8 cellular contexts compared by ENCODE assay signal in genomic region chr9:36991516-36992134, GRCh38. TPM values are rescaled to one million over a fixed set of nuclear protein-coding genes. Genes with fewer than 3 reads are reported as not detected.
DNase-seq lines count a peak whose midpoint lies in the region; ATAC-seq and TF ChIP-seq lines count a peak whose summit lies in the region.

No MANE protein-coding gene starts in this region.

- DNase-seq in heart right ventricle (no peak), cardiac septum (ENCODE audit: low spot score) (no peak), Panc1 (ENCODE audit: low read depth, low spot score) (peak; percentile 47), epithelial cell of esophagus (ENCODE audit: low read depth) (peak; percentile 52), epidermal melanocyte (ENCODE audit: insufficient read length, low spot score) (no peak), heart left ventricle (no peak)
- peak; percentile 30 for DNase-seq in stimulated activated CD4-positive, alpha-beta T cell treated with anti-CD3 and anti-CD28 coated beads, Interleukin-4, amount 100 ng/mL, for 24 hours

- no TSS peak for BruUV-seq in Panc1 (replicated peaks; lab: Mats Ljungman, UMichigan)

- H3K4me1 ChIP-seq in heart right ventricle (peaks cover 0 to 12% (median 3%) of the 10 kb centered on the region in 9 donors), Panc1 (ENCODE audit: control insufficient read depth, insufficient read depth, low read length) (peaks cover 4% of the 10 kb centered on the region), heart left ventricle (peaks cover 0 to 5% (median under 1%) of the 10 kb centered on the region in 12 donors)

- ATAC-seq in heart right ventricle (no peak), Panc1 (peak; percentile 70), GM21717 (IDR thresholded peaks at IDR 0.05; ENCODE audit: unreplicated experiment) (no peak), heart left ventricle (no peak)

- no peak for TF ChIP-seq POLR2A in heart left ventricle (IDR thresholded peaks at IDR 0.05)

- WGBS in heart right ventricle, 2 donors: 10 to 13% methylated on average over 6 of the region's 6 CpGs
- WGBS in heart left ventricle, 4 donors: 8 to 13% (median 11%) methylated on average over 6 of the region's 6 CpGs

- in situ Hi-C loops in Panc1 (cut with HindIII; ENCODE audit: low pct_unique_long_range_greater_than_20kb, low sequenced_read_pairs): no loop called here

- intact Hi-C loops in heart right ventricle (cut with DNase I): loop anchor here in 2 of 10 donors (10.0 kb wide), 1 partner anchor 273 kb away; no protein-coding TSS in a partner anchor
- intact Hi-C loops in cardiac septum (cut with DNase I): no loop called here
- intact Hi-C loops in Panc1 (cut with micrococcal nuclease; ENCODE audit: unreplicated experiment): loop anchor here (1.0 to 10.0 kb wide), 5 partner anchors 73 to 273 kb away; partner anchors contain the start of gene ZCCHC7
- intact Hi-C loops in heart left ventricle (cut with DNase I): loop anchor here in 3 of 10 donors (5.0 to 10.0 kb wide), 2 partner anchors 51 to 273 kb away; no protein-coding TSS in a partner anchor

- H3K27me3 ChIP-seq in heart right ventricle (peaks cover 3 to 90% (median 73%) of the 10 kb centered on the region in 7 donors), Panc1 (ENCODE audit: control insufficient read depth, insufficient read depth, low read length) (peaks cover 6% of the 10 kb centered on the region), heart left ventricle (peaks cover 15 to 86% (median 45%) of the 10 kb centered on the region in 9 donors)

- no peak overlapping the region for H3K4me3 ChIP-seq in heart right ventricle
- H3K4me3 ChIP-seq in Panc1 (ENCODE audit: low read depth in 2 of 2, low read length in 2 of 2): no peak overlapping the region
- H3K4me3 ChIP-seq in epithelial cell of esophagus (ENCODE audit: low read length): no peak overlapping the region
- H3K4me3 ChIP-seq in heart left ventricle: no peak overlapping the region

- TF ChIP-seq CTCF in heart right ventricle (IDR thresholded peaks at IDR 0.05) (peak in 6 of 9 donors; percentile 7 to 49 (median 25)), Panc1 (IDR thresholded peaks at IDR 0.05) (no peak), epithelial cell of esophagus (IDR thresholded peaks at IDR 0.05; ENCODE audit: insufficient read depth, low read depth, low read length, missing control alignments) (peak; percentile 84), heart left ventricle (IDR thresholded peaks at IDR 0.05) (peak in 6 of 12 donors; percentile 16 to 31 (median 23))

- H3K9me3 ChIP-seq in heart right ventricle: peaks cover 0 to 17% (median 9%) of the 10 kb centered on the region in 11 donors
- H3K9me3 ChIP-seq in Panc1 (ENCODE audit: control insufficient read depth, insufficient read depth, low read depth, low read length): peaks cover 5% of the 10 kb centered on the region; the same call in 1 of the 2 replicates
- H3K9me3 ChIP-seq in heart left ventricle: peaks cover 0 to 14% (median 9%) of the 10 kb centered on the region in 12 donors

- H3K27ac ChIP-seq in heart right ventricle (no peak overlapping the region), Panc1 (ENCODE audit: low read length) (no peak overlapping the region), heart left ventricle (no peak overlapping the region)

- POLR2A ChIA-PET in Panc1 (lab: Charles Lee): interaction anchor here (0.8 kb wide), 1 partner anchor 119 kb away, joined by 3 read pairs; no protein-coding TSS in a partner anchor

- CTCF ChIA-PET in Panc1 (lab: Charles Lee): interaction anchor here (0.6 to 3.6 kb wide), 4 partner anchors 119 to 454 kb away, joined by 3 to 22 read pairs (median 4); no protein-coding TSS in a partner anchor

- H3K36me3 ChIP-seq in heart right ventricle (no peaks in the 10 kb centered on the region), Panc1 (ENCODE audit: control insufficient read depth, insufficient read depth, low read length) (no peaks in the 10 kb centered on the region), heart left ventricle (no peaks in the 10 kb centered on the region)

RNA-seq across cellular contexts. Expression of gene PAX5, which starts 42.4 kb away (rescaled TPM):
- total RNA-seq in heart right ventricle (under 1 TPM in 1 of 10 donors, not detected in 9; 0.09 TPM), cardiac septum (not detected), Panc1 (2021; ENCODE audit: unreplicated experiment) (0.39 TPM), heart left ventricle (under 1 TPM in 3 of 9 donors, not detected in 6; 0.02 to 0.37 (median 0.14) TPM)
- polyA plus RNA-seq in heart right ventricle (under 1 TPM in 1 of 2 donors, not detected in 1; under 0.01 TPM), heart left ventricle (under 1 TPM in 1 of 2 donors, not detected in 1; 0.01 TPM)
- polyA plus RNA-seq in Panc1 (2012; ENCODE audit: insufficient read length): 0.05 TPM

Comparison
In these comparisons a context has a peak if more than half of its experiments do, and no peak if none do; other contexts are left out.
1. DNase-seq: peak in Panc1 (single experiment), epithelial cell of esophagus (single experiment) and stimulated activated CD4-positive, alpha-beta T cell treated with anti-CD3 and anti-CD28 coated beads, Interleukin-4, amount 100 ng/mL, for 24 hours (single experiment); none in heart right ventricle (0 of 2), cardiac septum (single experiment), epidermal melanocyte (single experiment) and heart left ventricle (0 of 5).